Comparison of ENCODE assay signal across 8 cellular contexts in genomic region chr20:47727170-47727880, GRCh38. TPM values are rescaled to one million over a fixed set of nuclear protein-coding genes. Genes with fewer than 3 reads are reported as not detected.
A peak's percentile ranks its signal among the peaks of the same experiment; 100 is the strongest.
DNase-seq lines count a peak whose midpoint lies in the region; ATAC-seq and TF ChIP-seq lines count a peak whose summit lies in the region.

No MANE protein-coding gene starts in this region.

- intact Hi-C loops in PC-3 (cut with micrococcal nuclease): loop anchor here (5.0 kb wide), 1 partner anchor 570 kb away; no protein-coding TSS in a partner anchor

- peak; percentile 80 for ATAC-seq in GM18907 (IDR thresholded peaks at IDR 0.05; ENCODE audit: unreplicated experiment)
- ATAC-seq in HG03342 (IDR thresholded peaks at IDR 0.05; ENCODE audit: unreplicated experiment): peak; percentile 64
- ATAC-seq in PC-3: no peak

- no peak overlapping the region for H3K4me3 ChIP-seq in PC-3 (ENCODE audit: low read length)
- no peak overlapping the region for H3K4me3 ChIP-seq in WERI-Rb-1 (ENCODE audit: low read depth, low read length)

- TF ChIP-seq CTCF in PC-3 (conservative IDR thresholded peaks at IDR 0.05; ENCODE audit: low read depth, low read length) (no peak), WERI-Rb-1 (IDR thresholded peaks at IDR 0.05; ENCODE audit: low read depth, low read length) (no peak)

- H3K27ac ChIP-seq in PC-3 (ENCODE audit: low read length) (no peak overlapping the region), WERI-Rb-1 (no peak overlapping the region)

- POLR2A ChIA-PET in PC-3 (lab: Charles Lee; ENCODE audit: unreplicated experiment): no interaction called here

- no peaks in the 10 kb centered on the region for H3F3A ChIP-seq in PC-3 (ENCODE audit: low read length, unreplicated experiment)

- no peak overlapping the region for H2AFZ ChIP-seq in PC-3 (ENCODE audit: low read length)

- DNase-seq in activated CD4-positive, CD25-positive, alpha-beta regulatory T cell treated with anti-CD3 and anti-CD28 coated beads, Interleukin-2, amount 50 U/mL, for 72 hours: peak; percentile 67
- peak; percentile 54 for DNase-seq in effector CD4-positive, alpha-beta T cell
- DNase-seq in stimulated activated CD4-positive, alpha-beta T cell treated with anti-CD3 and anti-CD28 coated beads, Interleukin-12 subunit alpha, Interleukin-12 subunit beta, amount 100 ng/mL, for 48 hours (ENCODE audit: low read depth in 2 of 3, low spot score in 1 of 3): peak; percentile 48 to 67 (median 60)
- DNase-seq in PC-3: no peak
- DNase-seq in NCI-H1436 (lab: John Stamatoyannopoulos, UW): no peak
- no peak for DNase-seq in WERI-Rb-1

- no peaks in the 10 kb centered on the region for H3K27me3 ChIP-seq in PC-3 (ENCODE audit: low read length)
- H3K27me3 ChIP-seq in WERI-Rb-1 (ENCODE audit: insufficient read depth, low read depth, severe bottlenecking): no peaks in the 10 kb centered on the region

- H3K9me3 ChIP-seq in PC-3 (ENCODE audit: low read length) (no peaks in the 10 kb centered on the region), WERI-Rb-1 (ENCODE audit: severe bottlenecking) (no peaks in the 10 kb centered on the region)

- peaks cover 14% of the 10 kb centered on the region; the same call in 1 of the 2 replicates for H3K79me2 ChIP-seq in PC-3 (ENCODE audit: low read length)

- H3K36me3 ChIP-seq in PC-3 (ENCODE audit: low read depth, low read length) (peaks cover 14% of the 10 kb centered on the region), WERI-Rb-1 (no peaks in the 10 kb centered on the region)

- BruUV-seq in PC-3 (replicated peaks; lab: Mats Ljungman, UMichigan): no TSS peak

- no peak overlapping the region for H3K4me2 ChIP-seq in PC-3 (ENCODE audit: low read length)

- no peaks in the 10 kb centered on the region for H3K9me2 ChIP-seq in PC-3 (replicated peaks; ENCODE audit: low read length)

- H4K20me1 ChIP-seq in PC-3 (ENCODE audit: low read length): no peaks in the 10 kb centered on the region

- peaks cover 12% of the 10 kb centered on the region for H3K4me1 ChIP-seq in PC-3 (ENCODE audit: insufficient read depth, low read length)

- CTCF ChIA-PET in PC-3 (lab: Charles Lee): no interaction called here

- H3K9ac ChIP-seq in PC-3 (ENCODE audit: low read length): no peak overlapping the region

RNA-seq across cellular contexts. Expression of gene SULF2, which starts 58.0 kb away (rescaled TPM):
- 340 and 372 TPM in 2 replicates for total RNA-seq in PC-3 (2014; rRNA removed)

Comparison
In these comparisons a context has a peak if more than half of its experiments do, and no peak if none do; other contexts are left out.
1. DNase-seq: peak in activated CD4-positive, CD25-positive, alpha-beta regulatory T cell treated with anti-CD3 and anti-CD28 coated beads, Interleukin-2, amount 50 U/mL, for 72 hours (single experiment), effector CD4-positive, alpha-beta T cell (single experiment) and stimulated activated CD4-positive, alpha-beta T cell treated with anti-CD3 and anti-CD28 coated beads, Interleukin-12 subunit alpha, Interleukin-12 subunit beta, amount 100 ng/mL, for 48 hours (3 of 3); none in PC-3 (single experiment), NCI-H1436 (single experiment) and WERI-Rb-1 (single experiment).